In the genomic region with DNA sequence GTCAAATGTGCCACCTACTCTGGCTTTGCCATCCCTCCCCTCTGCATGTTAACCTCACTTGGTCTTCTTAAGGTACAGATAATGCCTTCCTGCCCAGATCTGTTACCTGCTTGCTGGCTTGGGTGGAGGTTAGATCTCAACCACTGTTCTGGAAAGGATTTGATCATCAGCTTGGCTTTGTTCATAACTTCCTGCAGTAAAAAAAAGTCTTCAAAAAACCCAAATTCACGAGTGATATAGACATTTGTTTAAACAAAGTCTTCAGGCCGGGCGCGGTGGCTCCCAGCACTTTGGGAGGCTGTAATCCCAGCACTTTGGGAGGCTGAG, we compare ENCODE assay signal across 14 cellular contexts.
DNase-seq lines count a peak whose midpoint lies in the region; ATAC-seq and TF ChIP-seq lines count a peak whose summit lies in the region.
"Had no signal": no experiment of that assay in that cellular context is flagged by ENCODE, and none has a peak within 500 bp of the region (broad histone marks: within the 10 kb centered on the region; RNA-seq: fewer than 3 reads in every experiment).

No MANE protein-coding gene starts in this region.

- peaks cover 0 to 40% (median 35%) of the 10 kb centered on the region in 4 donors for H3K4me1 ChIP-seq in esophagus muscularis mucosa
- H3K4me1 ChIP-seq: left lung had no signal

- H3K36me3 Mint-ChIP-seq in activated CD4-positive, alpha-beta memory T cell treated with anti-CD3 and anti-CD28 coated beads for 36 hours, result no peaks in the 10 kb centered on the region
- H3K36me3 Mint-ChIP-seq in activated CD4-positive, alpha-beta memory T cell treated with anti-CD3 and anti-CD28 coated beads, Interleukin-2, amount 10 ng/mL, durations not matched to agents 7 days and 5 days (ENCODE audit: low read depth), result no peaks in the 10 kb centered on the region
- H3K36me3 Mint-ChIP-seq in activated T-cell treated with anti-CD3 and anti-CD28 coated beads, Interleukin-2, amount 50 U/mL, for 4 hours (ENCODE audit: insufficient read depth), result peaks cover 6% of the 10 kb centered on the region
- no peaks in the 10 kb centered on the region for H3K36me3 Mint-ChIP-seq in stimulated activated effector memory CD8-positive, alpha-beta T cell treated with anti-CD3 and anti-CD28 coated beads, Interleukin-12 subunit alpha, Interleukin-12 subunit beta, amount 100 ng/mL, for 72 hours

- H3K27me3 ChIP-seq in esophagus muscularis mucosa, result no peaks in the 10 kb centered on the region
- H3K27me3 ChIP-seq: left lung, tibial artery had no signal

- H3K36me3 ChIP-seq in esophagus muscularis mucosa, result no peaks in the 10 kb centered on the region
- H3K36me3 ChIP-seq: left lung had no signal

- CTCF ChIA-PET in activated CD4-positive, alpha-beta memory T cell treated with anti-CD3 and anti-CD28 coated beads for 36 hours (lab: Charles Lee), result interaction anchor here (0.9 to 4.2 kb wide), 3 partner anchors 16 to 248 kb away, joined by 3 to 18 read pairs (median 4); no protein-coding TSS in a partner anchor
- CTCF ChIA-PET in activated CD4-positive, alpha-beta memory T cell treated with anti-CD3 and anti-CD28 coated beads, Interleukin-2, amount 10 ng/mL, durations not matched to agents 7 days and 5 days (lab: Charles Lee), result no interaction called here

- peak overlapping the region; percentile 76 for H3K27ac Mint-ChIP-seq in activated CD4-positive, alpha-beta memory T cell treated with anti-CD3 and anti-CD28 coated beads for 36 hours
- H3K27ac Mint-ChIP-seq in activated CD4-positive, alpha-beta memory T cell treated with anti-CD3 and anti-CD28 coated beads, Interleukin-2, amount 10 ng/mL, durations not matched to agents 7 days and 5 days, result no peak overlapping the region
- no peak overlapping the region for H3K27ac Mint-ChIP-seq in stimulated activated effector memory CD8-positive, alpha-beta T cell treated with anti-CD3 and anti-CD28 coated beads, Interleukin-12 subunit alpha, Interleukin-12 subunit beta, amount 100 ng/mL, for 72 hours

- H3K9me3 ChIP-seq in esophagus muscularis mucosa, result no peaks in the 10 kb centered on the region
- H3K9me3 ChIP-seq: left lung, tibial artery had no signal

- H3K9me3 Mint-ChIP-seq in activated CD4-positive, alpha-beta memory T cell treated with anti-CD3 and anti-CD28 coated beads for 36 hours, result no peaks in the 10 kb centered on the region
- no peaks in the 10 kb centered on the region for H3K9me3 Mint-ChIP-seq in activated CD4-positive, alpha-beta memory T cell treated with anti-CD3 and anti-CD28 coated beads, Interleukin-2, amount 10 ng/mL, durations not matched to agents 7 days and 5 days
- no peaks in the 10 kb centered on the region for H3K9me3 Mint-ChIP-seq in activated T-cell treated with anti-CD3 and anti-CD28 coated beads, Interleukin-2, amount 50 U/mL, for 4 hours
- no peaks in the 10 kb centered on the region for H3K9me3 Mint-ChIP-seq in stimulated activated effector memory CD8-positive, alpha-beta T cell treated with anti-CD3 and anti-CD28 coated beads, Interleukin-12 subunit alpha, Interleukin-12 subunit beta, amount 100 ng/mL, for 72 hours
- H3K9me3 Mint-ChIP-seq: central memory CD8-positive, alpha-beta T cell had no signal

- H3K4me1 Mint-ChIP-seq in activated CD4-positive, alpha-beta memory T cell treated with anti-CD3 and anti-CD28 coated beads for 36 hours (ENCODE audit: low read depth), result peaks cover 22% of the 10 kb centered on the region
- peaks cover 6% of the 10 kb centered on the region for H3K4me1 Mint-ChIP-seq in activated CD4-positive, alpha-beta memory T cell treated with anti-CD3 and anti-CD28 coated beads, Interleukin-2, amount 10 ng/mL, durations not matched to agents 7 days and 5 days
- H3K4me1 Mint-ChIP-seq in activated T-cell treated with anti-CD3 and anti-CD28 coated beads, Interleukin-2, amount 50 U/mL, for 4 hours (ENCODE audit: low read depth), result peaks cover 24% of the 10 kb centered on the region
- peaks cover 31% of the 10 kb centered on the region for H3K4me1 Mint-ChIP-seq in stimulated activated effector memory CD8-positive, alpha-beta T cell treated with anti-CD3 and anti-CD28 coated beads, Interleukin-12 subunit alpha, Interleukin-12 subunit beta, amount 100 ng/mL, for 72 hours

- POLR2A ChIA-PET in activated CD4-positive, alpha-beta memory T cell treated with anti-CD3 and anti-CD28 coated beads for 36 hours (lab: Charles Lee), result interaction anchor here (0.6 to 1.9 kb wide), 4 partner anchors 15 to 899 kb away, joined by 3 to 14 read pairs (median 8); no protein-coding TSS in a partner anchor
- POLR2A ChIA-PET in activated CD4-positive, alpha-beta memory T cell treated with anti-CD3 and anti-CD28 coated beads, Interleukin-2, amount 10 ng/mL, durations not matched to agents 7 days and 5 days (lab: Charles Lee), result no interaction called here

- TF ChIP-seq EP300 in esophagus muscularis mucosa (IDR thresholded peaks at IDR 0.05), result no peak

- intact Hi-C loops in activated CD4-positive, alpha-beta memory T cell treated with anti-CD3 and anti-CD28 coated beads for 36 hours (cut with micrococcal nuclease), result loop anchor here (1.0 to 5.0 kb wide), 3 partner anchors 16 to 152 kb away; no protein-coding TSS in a partner anchor
- intact Hi-C loops in esophagus muscularis mucosa (cut with DNase I), result no loop called here

- no peaks in the 10 kb centered on the region for H3K27me3 Mint-ChIP-seq in activated CD4-positive, alpha-beta memory T cell treated with anti-CD3 and anti-CD28 coated beads for 36 hours
- no peaks in the 10 kb centered on the region for H3K27me3 Mint-ChIP-seq in activated CD4-positive, alpha-beta memory T cell treated with anti-CD3 and anti-CD28 coated beads, Interleukin-2, amount 10 ng/mL, durations not matched to agents 7 days and 5 days
- no peaks in the 10 kb centered on the region for H3K27me3 Mint-ChIP-seq in activated T-cell treated with anti-CD3 and anti-CD28 coated beads, Interleukin-2, amount 50 U/mL, for 4 hours (ENCODE audit: low read depth)
- H3K27me3 Mint-ChIP-seq: central memory CD8-positive, alpha-beta T cell had no signal

- TF ChIP-seq CTCF in esophagus muscularis mucosa (IDR thresholded peaks at IDR 0.05), result no peak

- no peak for TF ChIP-seq POLR2A in esophagus muscularis mucosa (IDR thresholded peaks at IDR 0.05; ENCODE audit: low read depth)

- 82% methylated on average over 4 of the region's 4 CpGs for WGBS in esophagus muscularis mucosa

- H3K4me3 ChIP-seq in esophagus muscularis mucosa, result no peak overlapping the region
- H3K4me3 ChIP-seq: left lung, tibial artery had no signal

- ATAC-seq in activated T-cell treated with anti-CD3 and anti-CD28 coated beads, Interleukin-2, amount 50 U/mL, for 4 hours, result peak; percentile 96
- peak; percentile 93 for ATAC-seq in stimulated activated effector memory CD8-positive, alpha-beta T cell treated with anti-CD3 and anti-CD28 coated beads, Interleukin-12 subunit alpha, Interleukin-12 subunit beta, amount 100 ng/mL, for 72 hours
- no peak for ATAC-seq in GM21619 (IDR thresholded peaks at IDR 0.05; ENCODE audit: unreplicated experiment)

- H3K27ac ChIP-seq in esophagus muscularis mucosa (replicated peaks in 1 of 4), result peak overlapping the region; percentile 48 to 74 (median 64)
- H3K27ac ChIP-seq: C4-2B, tibial artery had no signal

- no peak overlapping the region for H3K4me3 Mint-ChIP-seq in activated CD4-positive, alpha-beta memory T cell treated with anti-CD3 and anti-CD28 coated beads for 36 hours
- H3K4me3 Mint-ChIP-seq in activated CD4-positive, alpha-beta memory T cell treated with anti-CD3 and anti-CD28 coated beads, Interleukin-2, amount 10 ng/mL, durations not matched to agents 7 days and 5 days, result no peak overlapping the region
- peak overlapping the region; percentile 61 for H3K4me3 Mint-ChIP-seq in activated T-cell treated with anti-CD3 and anti-CD28 coated beads, Interleukin-2, amount 50 U/mL, for 4 hours
- H3K4me3 Mint-ChIP-seq in stimulated activated effector memory CD8-positive, alpha-beta T cell treated with anti-CD3 and anti-CD28 coated beads, Interleukin-12 subunit alpha, Interleukin-12 subunit beta, amount 100 ng/mL, for 72 hours, result no peak overlapping the region
- H3K4me3 Mint-ChIP-seq: central memory CD8-positive, alpha-beta T cell had no signal

- peak; percentile 67 for DNase-seq in activated CD4-positive, alpha-beta memory T cell treated with anti-CD3 and anti-CD28 coated beads for 36 hours
- DNase-seq in activated CD4-positive, alpha-beta memory T cell treated with anti-CD3 and anti-CD28 coated beads, Interleukin-2, amount 10 ng/mL, durations not matched to agents 7 days and 5 days, result no peak
- no peak for DNase-seq in activated T-cell treated with anti-CD3 and anti-CD28 coated beads, Interleukin-2, amount 50 U/mL, for 4 hours
- DNase-seq in esophagus muscularis mucosa (ENCODE audit: extremely low spot score) (no peak), NCI-H526 (lab: John Stamatoyannopoulos, UW) (no peak), NCI-H510A treated with DMSO at 0.1 percent for 48 hours (lab: John Stamatoyannopoulos, UW) (no peak)
- peak in 1 of 2 donors; percentile 56 for DNase-seq in stimulated activated effector memory CD8-positive, alpha-beta T cell treated with anti-CD3 and anti-CD28 coated beads, Interleukin-12 subunit alpha, Interleukin-12 subunit beta, amount 100 ng/mL, for 72 hours (ENCODE audit: low spot score in 2 of 2)
- DNase-seq: left lung, NCI-H1092, NCI-H524 had no signal
